ENCODE assay signal across 10 cellular contexts in genomic region chr3:50624634-50625033, GRCh38. TPM values are rescaled to one million over a fixed set of nuclear protein-coding genes. Genes with fewer than 3 reads are reported as not detected.
A peak's percentile ranks its signal among the peaks of the same experiment; 100 is the strongest.
DNase-seq lines count a peak whose midpoint lies in the region; ATAC-seq and TF ChIP-seq lines count a peak whose summit lies in the region.
"Had no signal": no experiment of that assay in that cellular context is flagged by ENCODE, and none has a peak within 500 bp of the region (broad histone marks: within the 10 kb centered on the region; RNA-seq: fewer than 3 reads in every experiment).

No MANE protein-coding gene starts in this region.

- H3K4ac ChIP-seq in neuronal stem cell (ENCODE audit: low read length) = no peak overlapping the region

- no peaks in the 10 kb centered on the region for H4K20me1 ChIP-seq in mammary epithelial cell (ENCODE audit: insufficient read depth, low read length)

- peak overlapping the region; percentile 63 for H2BK5ac ChIP-seq in neuronal stem cell (ENCODE audit: low read length)

- peak overlapping the region; percentile 82 for H2AK5ac ChIP-seq in neuronal stem cell (ENCODE audit: low read depth, low read length)

- H3K9ac ChIP-seq in mammary epithelial cell (ENCODE audit: insufficient read depth, low read length) (no peak overlapping the region), neuronal stem cell (ENCODE audit: low read depth, low read length, poor library complexity) (no peak overlapping the region)

- TF ChIP-seq CTCF in mammary epithelial cell (conservative IDR thresholded peaks at IDR 0.05 in 1 of 2, IDR thresholded peaks at IDR 0.05 in 1 of 2; ENCODE audit: extremely low read depth in 1 of 2, insufficient read depth in 1 of 2, low read depth in 1 of 2, low read length in 2 of 2) = no peak

- DNase-seq in CD8-positive, alpha-beta memory T cell = no peak
- DNase-seq in HT1080 (ENCODE audit: low read depth) (peak; percentile 44), mammary epithelial cell (peak; percentile 63), neuronal stem cell (ENCODE audit: low spot score) (no peak), amniotic stem cell (lab: John Stamatoyannopoulos, UW) (no peak), D341Med (ENCODE audit: low spot score) (no peak)
- DNase-seq: GOT3, sigmoid colon had no signal

- WGBS in mammary epithelial cell (ENCODE audit: low coverage, missing lambda C conversion rate) = 13% methylated on average over 1 of the region's 2 CpGs
- WGBS in neuronal stem cell (ENCODE audit: extremely low coverage in 2 of 2, insufficient read length in 2 of 2, insufficient replicate concordance in 1 of 2), 2 donors = no CpG with 5 or more reads among the region's 2 CpGs

- H3K4me3 ChIP-seq in CD8-positive, alpha-beta memory T cell (ENCODE audit: low read length) = peak overlapping the region; percentile 22
- no peak overlapping the region for H3K4me3 ChIP-seq in mammary epithelial cell (replicated peaks in 1 of 3; ENCODE audit: insufficient read depth in 1 of 3, low read depth in 2 of 3, low read length in 3 of 3)
- H3K4me3 ChIP-seq in neuronal stem cell (ENCODE audit: low read length in 2 of 2) = no peak overlapping the region
- H3K4me3 ChIP-seq: Peyer's patch, sigmoid colon had no signal

- H3K79me2 ChIP-seq in mammary epithelial cell (ENCODE audit: insufficient read depth, low read length) = peaks cover 97% of the 10 kb centered on the region

- H3K4me1 ChIP-seq in CD8-positive, alpha-beta memory T cell (ENCODE audit: insufficient read depth, low read length) = peaks cover 88% of the 10 kb centered on the region
- H3K4me1 ChIP-seq in mammary epithelial cell (ENCODE audit: insufficient read depth, low read length) (peaks cover 89% of the 10 kb centered on the region), neuronal stem cell (ENCODE audit: control insufficient read depth in 2 of 2, insufficient read depth in 1 of 2, low read depth in 1 of 2, low read length in 2 of 2) (peaks cover 4 to 44% of the 10 kb centered on the region in 2 donors)
- H3K4me1 ChIP-seq: sigmoid colon had no signal

- POLR2A ChIA-PET in CD8-positive, alpha-beta memory T cell (lab: Charles Lee) = no interaction called here

- intact Hi-C loops in mammary epithelial cell (cut with micrococcal nuclease) = no loop called here

- H3K27me3 ChIP-seq in CD8-positive, alpha-beta memory T cell (ENCODE audit: insufficient read depth, low read length, poor library complexity, severe bottlenecking) = no peaks in the 10 kb centered on the region
- no peaks in the 10 kb centered on the region for H3K27me3 ChIP-seq in mammary epithelial cell (ENCODE audit: insufficient read depth, low read length)
- H3K27me3 ChIP-seq in neuronal stem cell (ENCODE audit: control insufficient read depth in 3 of 3, insufficient read depth in 3 of 3, low read depth in 1 of 3, low read length in 3 of 3) = no peaks in the 10 kb centered on the region
- H3K27me3 ChIP-seq: Peyer's patch, sigmoid colon had no signal

- H3K4me3 Mint-ChIP-seq in CD8-positive, alpha-beta memory T cell = peak overlapping the region; percentile 61 to 85 (median 76)

- H3K79me1 ChIP-seq in neuronal stem cell (ENCODE audit: low read depth, low read length) = peaks cover 8% of the 10 kb centered on the region

- H4K8ac ChIP-seq in neuronal stem cell (ENCODE audit: low read depth, low read length) = no peak overlapping the region

- in situ Hi-C loops in mammary epithelial cell (cut with MboI; ENCODE audit: low sequenced_read_pairs in 2 of 2) = no loop called here

- H3K4me1 Mint-ChIP-seq in CD8-positive, alpha-beta memory T cell = peaks cover 70 to 95% (median 80%) of the 10 kb centered on the region in 3 donors

- H3K27ac ChIP-seq in CD8-positive, alpha-beta memory T cell (ENCODE audit: low read depth, low read length) = no peak overlapping the region
- H3K27ac ChIP-seq in mammary epithelial cell (ENCODE audit: insufficient read depth, low read depth, low read length) (peak overlapping the region; percentile 27), neuronal stem cell (replicated peaks; ENCODE audit: low read length) (peak overlapping the region; percentile 97)
- H3K27ac ChIP-seq: sigmoid colon had no signal

- H4K91ac ChIP-seq in neuronal stem cell (ENCODE audit: low read depth, low read length, poor library complexity) = peak overlapping the region; percentile 32

- H3K27ac Mint-ChIP-seq in CD8-positive, alpha-beta memory T cell = peak overlapping the region; percentile 81 to 96 (median 91)

- no peaks in the 10 kb centered on the region for H3K9me3 Mint-ChIP-seq in CD8-positive, alpha-beta memory T cell

- no peak overlapping the region for H3K23ac ChIP-seq in neuronal stem cell (ENCODE audit: low read depth, low read length, poor library complexity)

- H3K14ac ChIP-seq in neuronal stem cell (ENCODE audit: low read length) = no peak overlapping the region

- peaks cover 5% of the 10 kb centered on the region for H3K36me3 ChIP-seq in CD8-positive, alpha-beta memory T cell (ENCODE audit: insufficient read depth, low read length)
- H3K36me3 ChIP-seq in mammary epithelial cell (ENCODE audit: insufficient read depth, low read length) (no peaks in the 10 kb centered on the region), neuronal stem cell (replicated peaks in 1 of 2; ENCODE audit: control insufficient read depth in 2 of 2, insufficient read depth in 2 of 2, low read length in 2 of 2) (peaks cover 0 to 7% of the 10 kb centered on the region in 2 donors)
- H3K36me3 ChIP-seq: Peyer's patch had no signal

- peaks cover 0 to 39% (median 1%) of the 10 kb centered on the region in 3 donors for H3K36me3 Mint-ChIP-seq in CD8-positive, alpha-beta memory T cell

- no peaks in the 10 kb centered on the region for H3K27me3 Mint-ChIP-seq in CD8-positive, alpha-beta memory T cell

- H2BK120ac ChIP-seq in neuronal stem cell (ENCODE audit: low read depth, low read length) = peak overlapping the region; percentile 2

- H2BK15ac ChIP-seq in neuronal stem cell (ENCODE audit: low read length) = no peak overlapping the region

- H2AFZ ChIP-seq in mammary epithelial cell (ENCODE audit: low read depth, low read length) = no peak overlapping the region
- H2AFZ ChIP-seq in neuronal stem cell (ENCODE audit: low read length) = no peak overlapping the region

- peak overlapping the region; percentile 58 for H3K4me2 ChIP-seq in mammary epithelial cell (ENCODE audit: insufficient read depth, low read depth, low read length)
- no peak overlapping the region for H3K4me2 ChIP-seq in neuronal stem cell (ENCODE audit: insufficient read depth, low read length, poor library complexity, severe bottlenecking)

- BruUV-seq in mammary epithelial cell (replicated peaks; lab: Mats Ljungman, UMichigan) = no TSS peak

- ATAC-seq in HG03565 (IDR thresholded peaks at IDR 0.05; ENCODE audit: unreplicated experiment) = no peak

- no peaks in the 10 kb centered on the region for H3K9me3 ChIP-seq in CD8-positive, alpha-beta memory T cell (ENCODE audit: low read length)
- no peaks in the 10 kb centered on the region for H3K9me3 ChIP-seq in mammary epithelial cell (replicated peaks; ENCODE audit: insufficient read depth, low read length)
- H3K9me3 ChIP-seq in neuronal stem cell (replicated peaks in 1 of 2; ENCODE audit: control insufficient read depth in 2 of 2, insufficient read depth in 1 of 2, low read depth in 1 of 2, low read length in 2 of 2) = no peaks in the 10 kb centered on the region
- H3K9me3 ChIP-seq: Peyer's patch, sigmoid colon had no signal

- dilution Hi-C loops in mammary epithelial cell (cut with HindIII; ENCODE audit: low sequenced_read_pairs) = no loop called here

- peak overlapping the region; percentile 65 for H2BK12ac ChIP-seq in neuronal stem cell (ENCODE audit: low read length)

- peak overlapping the region; percentile 91 for H3K18ac ChIP-seq in neuronal stem cell (ENCODE audit: low read length)

- CTCF ChIA-PET in CD8-positive, alpha-beta memory T cell (lab: Charles Lee) = interaction anchor here (0.8 to 16.9 kb wide), 5 partner anchors 9 to 57 kb away, joined by 3 to 277 read pairs (median 7); partner anchors contain the start of genes C3orf18 and HEMK1
- CTCF ChIA-PET in mammary epithelial cell (lab: Charles Lee; ENCODE audit: low non-redundant PET) = no interaction called here

RNA-seq across cellular contexts. Expression of gene MAPKAPK3, which starts 7.7 kb away (rescaled TPM):
- total RNA-seq in CD8-positive, alpha-beta memory T cell = 100 to 1,000 TPM; 153 to 156 TPM
- 57.0 TPM for polyA plus RNA-seq in CD8-positive, alpha-beta memory T cell
- 123 and 168 TPM in 2 replicates for total RNA-seq in HT1080 (2014; rRNA removed; shearing (Covaris generic))
- polyA plus RNA-seq in HT1080 (2015; cell fraction: cytosol; rRNA removed) = 85.1 and 85.8 TPM in 2 replicates
- 45.2 and 48.8 TPM in 2 replicates for polyA plus RNA-seq in HT1080 (2015; cell fraction: nucleus; rRNA removed)
- total RNA-seq in mammary epithelial cell = 100 to 1,000 TPM in 1 of 2 donors, 10 to 100 TPM in 1; 94.9 to 138 TPM
- 259 TPM for polyA plus RNA-seq in mammary epithelial cell
- 258 TPM for polyA minus RNA-seq in mammary epithelial cell
- polyA plus RNA-seq in neuronal stem cell (2013, experiment 1 of 2) = 90.3 TPM
- 89.0 TPM for polyA plus RNA-seq in neuronal stem cell (2013, experiment 2 of 2)

RNA-seq across cellular contexts. Expression of gene CISH, which starts 13.1 kb away (rescaled TPM):
- 100 to 1,000 TPM; 216 to 222 TPM for total RNA-seq in CD8-positive, alpha-beta memory T cell
- polyA plus RNA-seq in CD8-positive, alpha-beta memory T cell = 92.8 TPM
- 0.10 and 0.53 TPM in 2 replicates for total RNA-seq in HT1080 (2014; rRNA removed; shearing (Covaris generic))
- 0.52 and 0.73 TPM in 2 replicates for polyA plus RNA-seq in HT1080 (2015; cell fraction: cytosol; rRNA removed)
- 0.74 and 1.2 TPM in 2 replicates for polyA plus RNA-seq in HT1080 (2015; cell fraction: nucleus; rRNA removed)
- total RNA-seq in mammary epithelial cell = 1 to 10 TPM; 1.8 to 2.8 TPM
- polyA plus RNA-seq in mammary epithelial cell = 3.6 TPM
- 8.8 TPM for polyA minus RNA-seq in mammary epithelial cell
- polyA plus RNA-seq in neuronal stem cell (2013, experiment 1 of 2) = 2.1 TPM
- polyA plus RNA-seq in neuronal stem cell (2013, experiment 2 of 2) = 2.1 TPM

RNA-seq across cellular contexts. Expression of gene DOCK3, which starts 50.1 kb away (rescaled TPM):
- 1 to 10 TPM; 2.0 to 2.1 TPM for total RNA-seq in CD8-positive, alpha-beta memory T cell
- polyA plus RNA-seq in CD8-positive, alpha-beta memory T cell = 0.16 TPM
- total RNA-seq in HT1080 (2014; rRNA removed; shearing (Covaris generic)) = 1.4 TPM in 2 replicates
- 0.45 and 0.58 TPM in 2 replicates for polyA plus RNA-seq in HT1080 (2015; cell fraction: cytosol; rRNA removed)
- polyA plus RNA-seq in HT1080 (2015; cell fraction: nucleus; rRNA removed) = 1.8 TPM in 2 replicates
- total RNA-seq in mammary epithelial cell = under 1 TPM; 0.17 to 0.38 TPM
- polyA plus RNA-seq in mammary epithelial cell = 0.08 TPM
- polyA minus RNA-seq in mammary epithelial cell = not detected
- polyA plus RNA-seq in neuronal stem cell (2013, experiment 1 of 2) = 5.7 TPM
- 6.0 TPM for polyA plus RNA-seq in neuronal stem cell (2013, experiment 2 of 2)

RNA-seq across cellular contexts. Expression of gene HEMK1, which starts 55.3 kb away (rescaled TPM):
- total RNA-seq in CD8-positive, alpha-beta memory T cell = 10 to 100 TPM; 51.8 to 55.0 TPM
- polyA plus RNA-seq in CD8-positive, alpha-beta memory T cell = 27.4 TPM
- total RNA-seq in HT1080 (2014; rRNA removed; shearing (Covaris generic)) = 14.0 and 14.9 TPM in 2 replicates
- polyA plus RNA-seq in HT1080 (2015; cell fraction: cytosol; rRNA removed) = 15.3 and 18.0 TPM in 2 replicates
- 46.8 and 51.4 TPM in 2 replicates for polyA plus RNA-seq in HT1080 (2015; cell fraction: nucleus; rRNA removed)
- 10 to 100 TPM; 14.2 to 23.1 TPM for total RNA-seq in mammary epithelial cell
- 15.4 TPM for polyA plus RNA-seq in mammary epithelial cell
- polyA minus RNA-seq in mammary epithelial cell = 8.5 TPM
- polyA plus RNA-seq in neuronal stem cell (2013, experiment 1 of 2) = 15.5 TPM
- 15.1 TPM for polyA plus RNA-seq in neuronal stem cell (2013, experiment 2 of 2)

RNA-seq across cellular contexts. Expression of gene C3orf18, which starts 57.1 kb away (rescaled TPM):
- total RNA-seq in CD8-positive, alpha-beta memory T cell = 10 to 100 TPM; 11.5 to 13.0 TPM
- polyA plus RNA-seq in CD8-positive, alpha-beta memory T cell = 15.8 TPM
- 1.9 and 2.5 TPM in 2 replicates for total RNA-seq in HT1080 (2014; rRNA removed; shearing (Covaris generic))
- 1.2 and 1.3 TPM in 2 replicates for polyA plus RNA-seq in HT1080 (2015; cell fraction: cytosol; rRNA removed)
- 2.1 and 4.8 TPM in 2 replicates for polyA plus RNA-seq in HT1080 (2015; cell fraction: nucleus; rRNA removed)
- total RNA-seq in mammary epithelial cell = 1 to 10 TPM in 1 of 2 donors, under 1 TPM in 1; 0.80 to 6.5 TPM
- 2.1 TPM for polyA plus RNA-seq in mammary epithelial cell
- polyA minus RNA-seq in mammary epithelial cell = not detected
- polyA plus RNA-seq in neuronal stem cell (2013, experiment 1 of 2) = 9.9 TPM
- 9.3 TPM for polyA plus RNA-seq in neuronal stem cell (2013, experiment 2 of 2)

Comparison
In these comparisons a context has a peak if more than half of its experiments do, and no peak if none do; other contexts are left out.
1. DNase-seq: peak in HT1080 (single experiment) and mammary epithelial cell (single experiment); none in CD8-positive, alpha-beta memory T cell (0 of 5), neuronal stem cell (single experiment), amniotic stem cell (single experiment) and D341Med (single experiment).
2. RNA of gene CISH, which starts 13.1 kb away (total RNA-seq): 216 to 222 TPM in CD8-positive, alpha-beta memory T cell; 1.8 to 2.8 TPM in mammary epithelial cell and 0.10 to 0.53 TPM in HT1080; every median in the first group is over 10 times any median in the second.